Comparison of ENCODE assay signal across 16 cellular contexts in the genomic region with DNA sequence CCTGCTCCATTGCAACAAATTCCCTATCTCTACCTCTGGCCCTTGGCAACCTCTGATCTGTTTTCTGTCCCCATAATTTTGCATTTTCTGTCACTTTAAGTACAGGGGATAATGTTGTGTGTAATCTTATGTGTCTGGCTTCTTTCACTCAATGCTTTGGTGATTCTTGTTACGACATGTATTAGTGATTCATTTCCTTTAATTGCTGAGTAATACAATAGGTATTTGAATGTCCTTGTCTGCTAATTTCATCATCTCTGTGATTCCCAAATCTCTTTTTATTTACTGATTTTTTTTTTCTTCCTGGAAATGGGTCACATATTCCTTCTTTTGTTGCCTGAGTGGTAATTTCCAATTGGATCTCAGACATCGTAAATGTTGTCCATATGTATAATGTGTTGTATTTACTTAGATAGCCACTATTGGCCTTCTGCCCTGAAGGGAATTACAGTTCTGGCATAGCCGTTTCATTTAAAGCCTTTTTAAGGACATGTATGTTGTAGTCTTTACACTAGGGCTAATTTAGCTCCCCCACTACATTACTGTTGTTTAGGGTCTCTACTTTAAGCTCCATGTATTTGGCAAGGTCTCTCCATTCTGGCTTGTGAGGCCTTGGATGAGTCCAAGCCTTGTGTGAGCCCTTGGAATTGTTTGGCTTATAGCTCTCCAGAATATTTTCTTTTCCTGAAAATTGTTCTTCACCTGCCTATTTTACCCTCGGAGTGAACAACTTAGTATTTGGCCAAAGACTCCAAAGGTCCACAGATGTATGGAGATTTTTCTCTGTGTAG.
A peak's percentile ranks its signal among the peaks of the same experiment; 100 is the strongest.
DNase-seq lines count a peak whose midpoint lies in the region; ATAC-seq and TF ChIP-seq lines count a peak whose summit lies in the region.
"Had no signal": no experiment of that assay in that cellular context is flagged by ENCODE, and none has a peak within 500 bp of the region (broad histone marks: within the 10 kb centered on the region; RNA-seq: fewer than 3 reads in every experiment).

No MANE protein-coding gene starts in this region.

- CTCF ChIA-PET in WTC11 (lab: Charles Lee): no interaction called here

- no peaks in the 10 kb centered on the region for H3K36me3 Mint-ChIP-seq in WTC11
- no peaks in the 10 kb centered on the region for H3K36me3 Mint-ChIP-seq in glutamatergic neuron (ENCODE audit: unreplicated experiment)
- H3K36me3 Mint-ChIP-seq: CD8-positive, alpha-beta memory T cell had no signal

- H3K4me1 Mint-ChIP-seq in WTC11 (peaks cover 5% of the 10 kb centered on the region; the same call in 1 of the 2 replicates), glutamatergic neuron (ENCODE audit: low read depth, unreplicated experiment) (peaks cover 6% of the 10 kb centered on the region)
- H3K4me1 Mint-ChIP-seq: CD8-positive, alpha-beta memory T cell had no signal

- H3K27ac Mint-ChIP-seq in WTC11: no peak overlapping the region
- H3K27ac Mint-ChIP-seq in glutamatergic neuron (ENCODE audit: unreplicated experiment): no peak overlapping the region
- H3K27ac Mint-ChIP-seq: CD8-positive, alpha-beta memory T cell; progenitor cell of endocrine pancreas had no signal

- no peak for ATAC-seq in WTC11
- ATAC-seq: Panc1 had no signal

- H3K27me3 Mint-ChIP-seq in WTC11 (ENCODE audit: low read depth) (no peaks in the 10 kb centered on the region; the same call in 1 of the 2 replicates), glutamatergic neuron (ENCODE audit: unreplicated experiment) (no peaks in the 10 kb centered on the region)
- H3K27me3 Mint-ChIP-seq: CD8-positive, alpha-beta memory T cell; progenitor cell of endocrine pancreas had no signal

- peak; percentile 65 for DNase-seq in HFF-Myc (ENCODE audit: extremely low read depth, low read depth)
- no peak for DNase-seq in WTC11 (ENCODE audit: low spot score)
- peak; percentile 85 for DNase-seq in fibroblast of the aortic adventitia (ENCODE audit: low read depth)
- peak; percentile 63 for DNase-seq in skeletal muscle cell (ENCODE audit: low read depth)
- no peak for DNase-seq in glutamatergic neuron
- DNase-seq in activated effector memory CD4-positive, alpha-beta T cell treated with Interleukin-2 at 50 U/mL for 16 hours: no peak
- DNase-seq in caudate nucleus (lab: John Stamatoyannopoulos, UW): no peak
- DNase-seq in GM10266 (ENCODE audit: extremely low spot score): no peak
- DNase-seq: CD8-positive, alpha-beta memory T cell; effector CD8-positive, alpha-beta T cell; NCI-H345; stimulated activated CD4-positive, alpha-beta T cell treated with anti-CD3 and anti-CD28 coated beads, Interleukin-4, amount 100 ng/mL, for 1 hour; stimulated activated naive CD4-positive, alpha-beta T cell treated with Interleukin-2 at 50 U/mL for 16 hours; T1000 had no signal

- POLR2A ChIA-PET in WTC11 (lab: Charles Lee): no interaction called here

- H3K9me3 Mint-ChIP-seq in WTC11 (no peaks in the 10 kb centered on the region), glutamatergic neuron (ENCODE audit: unreplicated experiment) (no peaks in the 10 kb centered on the region)

- no peak for TF ChIP-seq CTCF in HFF-Myc (IDR thresholded peaks at IDR 0.05; ENCODE audit: low read depth, low read length, missing control alignments)
- no peak for TF ChIP-seq CTCF in WTC11 (IDR thresholded peaks at IDR 0.05)
- TF ChIP-seq CTCF in fibroblast of the aortic adventitia (IDR thresholded peaks at IDR 0.05; ENCODE audit: insufficient read depth, low read length): no peak
- TF ChIP-seq CTCF in glutamatergic neuron (IDR thresholded peaks at IDR 0.05; ENCODE audit: partially characterized antibody, unreplicated experiment): no peak
- no peak for TF ChIP-seq CTCF in GM10266 (IDR thresholded peaks at IDR 0.05; ENCODE audit: control insufficient read depth, insufficient read depth, low read depth, missing control alignments)

- H3K4me3 Mint-ChIP-seq in WTC11 (no peak overlapping the region), glutamatergic neuron (ENCODE audit: unreplicated experiment) (no peak overlapping the region)
- H3K4me3 Mint-ChIP-seq: CD8-positive, alpha-beta memory T cell had no signal

- H3K4me3 ChIP-seq in HFF-Myc (replicated peaks; ENCODE audit: low read depth, low read length) (no peak overlapping the region), fibroblast of the aortic adventitia (ENCODE audit: low read depth, low read length) (no peak overlapping the region), skeletal muscle cell (ENCODE audit: low read depth, low read length) (no peak overlapping the region)

- H3K27ac ChIP-seq in caudate nucleus (ENCODE audit: low read depth, low read length): no peak overlapping the region

TF ChIP-seq in WTC11, 78 proteins besides CTCF, POLR2A, EP300 and RAD21:
- TF ChIP-seq NR1H2 (CRISPR knock-in tag; IDR thresholded peaks at IDR 0.05): no peak
- TF ChIP-seq NFATC4 (CRISPR knock-in tag; IDR thresholded peaks at IDR 0.05): no peak
- no peak for TF ChIP-seq ESRRA (CRISPR knock-in tag; IDR thresholded peaks at IDR 0.05; ENCODE audit: borderline replicate concordance)
- TF ChIP-seq, protein P1, sequence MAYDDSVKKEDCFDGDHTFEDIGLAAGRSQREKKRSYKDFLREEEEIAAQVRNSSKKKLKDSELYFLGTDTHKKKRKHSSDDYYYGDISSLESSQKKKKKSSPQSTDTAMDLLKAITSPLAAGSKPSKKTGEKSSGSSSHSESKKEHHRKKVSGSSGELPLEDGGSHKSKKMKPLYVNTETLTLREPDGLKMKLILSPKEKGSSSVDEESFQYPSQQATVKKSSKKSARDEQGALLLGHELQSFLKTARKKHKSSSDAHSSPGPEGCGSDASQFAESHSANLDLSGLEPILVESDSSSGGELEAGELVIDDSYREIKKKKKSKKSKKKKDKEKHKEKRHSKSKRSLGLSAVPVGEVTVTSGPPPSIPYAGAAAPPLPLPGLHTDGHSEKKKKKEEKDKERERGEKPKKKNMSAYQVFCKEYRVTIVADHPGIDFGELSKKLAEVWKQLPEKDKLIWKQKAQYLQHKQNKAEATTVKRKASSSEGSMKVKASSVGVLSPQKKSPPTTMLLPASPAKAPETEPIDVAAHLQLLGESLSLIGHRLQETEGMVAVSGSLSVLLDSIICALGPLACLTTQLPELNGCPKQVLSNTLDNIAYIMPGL (CRISPR knock-in tag; IDR thresholded peaks at IDR 0.05): no peak
- TF ChIP-seq ZNF423 (CRISPR knock-in tag; IDR thresholded peaks at IDR 0.05): no peak
- peak; percentile 34; the same call in 1 of the 2 replicates for TF ChIP-seq RORB (CRISPR knock-in tag; IDR thresholded peaks at IDR 0.05)
- TF ChIP-seq ZNF138 (CRISPR knock-in tag; conservative IDR thresholded peaks at IDR 0.05): no peak
TF ChIP-seq in WTC11: peak in this region for 1.

Comparison
In these comparisons a context has a peak if more than half of its experiments do, and no peak if none do; other contexts are left out.
1. DNase-seq: peak in HFF-Myc (single experiment), fibroblast of the aortic adventitia (single experiment) and skeletal muscle cell (single experiment); none in WTC11 (single experiment), glutamatergic neuron (single experiment), activated effector memory CD4-positive, alpha-beta T cell treated with Interleukin-2 at 50 U/mL for 16 hours (single experiment), caudate nucleus (0 of 61) and GM10266 (single experiment).